ENCODE assay signal across 8 cellular contexts in the genomic region with DNA sequence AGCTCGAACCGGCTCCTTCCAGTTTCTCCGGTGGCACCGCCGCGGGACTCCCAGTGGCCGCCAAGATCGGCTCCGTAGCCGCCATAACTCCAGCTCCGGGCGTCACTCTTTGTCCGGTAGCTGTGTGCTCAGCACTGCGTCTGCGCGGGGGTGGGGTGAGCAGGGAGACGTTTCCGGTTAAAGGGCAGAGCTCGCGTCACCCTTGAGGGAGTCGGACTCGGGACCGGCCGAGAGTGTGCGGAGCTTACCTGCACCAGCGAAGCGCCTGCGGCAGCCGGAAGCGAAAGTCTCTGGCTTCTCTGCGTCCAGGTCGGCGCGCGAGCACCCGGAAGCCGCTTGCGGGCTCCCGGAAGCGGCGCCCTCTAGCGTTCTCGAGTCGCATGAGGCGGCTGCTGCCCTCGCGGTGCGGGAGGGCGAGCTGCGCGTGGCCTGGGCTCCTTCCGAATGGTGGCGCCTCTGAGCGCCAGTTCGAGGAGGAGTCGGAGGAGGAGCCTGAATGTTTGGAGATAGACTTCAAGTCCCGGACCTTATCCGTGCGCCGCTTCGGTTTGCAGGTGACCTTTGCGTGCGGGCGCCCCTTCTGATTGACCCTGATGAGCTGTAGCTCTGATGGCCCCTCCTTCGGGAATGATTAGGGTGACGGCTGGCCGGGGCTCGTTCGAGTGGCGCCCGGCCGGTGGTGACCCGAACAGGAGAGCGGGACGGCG. TPM values are rescaled to one million over a fixed set of nuclear protein-coding genes. Genes with fewer than 3 reads are reported as not detected.
DNase-seq lines count a peak whose midpoint lies in the region; ATAC-seq, FAIRE-seq and TF ChIP-seq lines count a peak whose summit lies in the region.

TSS of gene SCAND1 (minus strand) at position 303 of the 707 bp plus-strand sequence. CDS start at position 85, 218 bp downstream.

- H3K27me3 Mint-ChIP-seq in T-cell: no peaks in the 10 kb centered on the region
- H3K27me3 Mint-ChIP-seq in type B pancreatic cell: no peaks in the 10 kb centered on the region

- CTCF ChIA-PET in T-cell (lab: Charles Lee): interaction anchor here (0.5 to 2.4 kb wide), 20 partner anchors 12 to 1141 kb away, joined by 3 to 16 read pairs (median 4); partner anchors contain the start of genes CEP250 (in 1 of the 2), PHF20 (in 1 of the 2), RBL1 (in 1 of the 2) and RBM39 (in 1 of the 2)

- H3K27ac ChIP-seq in adipose tissue (ENCODE audit: low read depth, low read length): peak within 1 kb of the TSS; percentile 65

- H3K4me1 Mint-ChIP-seq in T-cell (peaks cover 20 to 23% (median 21%) of the 10 kb centered on the region in 3 donors), type B pancreatic cell (ENCODE audit: unreplicated experiment) (peaks cover 9% of the 10 kb centered on the region)

- POLR2A ChIA-PET in T-cell (lab: Charles Lee): interaction anchor here (0.5 to 1.7 kb wide), 11 partner anchors 11 to 1842 kb away, joined by 3 to 6 read pairs (median 4); partner anchors contain the start of genes EIF2S2 (in 1 of the 2), PHF20 (in 1 of the 2), RBM39 (in 1 of the 2) and SPAG4 (in 1 of the 2)

- peak; percentile 97 for FAIRE-seq in GM12892 (lab: Jason Lieb, UNC)

- no peaks in the 10 kb centered on the region for H3K36me3 Mint-ChIP-seq in T-cell
- H3K36me3 Mint-ChIP-seq in type B pancreatic cell: peaks cover 13% of the 10 kb centered on the region

- TF ChIP-seq POLR2A in GM12892 (IDR thresholded peaks at IDR 0.05; ENCODE audit: low read depth, low read length): peak; percentile 97

- peak within 1 kb of the TSS; percentile 95 to 99 (median 99) for H3K4me3 Mint-ChIP-seq in T-cell
- H3K4me3 Mint-ChIP-seq in type B pancreatic cell: peak within 1 kb of the TSS; percentile 100

- DNase-seq in GM12892 (ENCODE audit: insufficient read length) (peak; percentile 89), NCI-H1436 treated with DMSO at 0.1 percent for 48 hours (lab: John Stamatoyannopoulos, UW) (peak; percentile 78), T-cell (peak; percentile 91 to 98 (median 95)), cardiac septum (ENCODE audit: low spot score) (peak; percentile 98), pons (ENCODE audit: low spot score) (peak; percentile 97), type B pancreatic cell (ENCODE audit: extremely low spot score, unreplicated experiment) (peak; percentile 97)

- intact Hi-C loops in cardiac septum (cut with DNase I): loop anchor here (10.0 kb wide), 1 partner anchor 180 kb away; the partner anchor contains the start of gene PHF20

- H3K27ac Mint-ChIP-seq in T-cell: peak within 1 kb of the TSS; percentile 99 to 100
- H3K27ac Mint-ChIP-seq in type B pancreatic cell: peak within 1 kb of the TSS; percentile 99

- TF ChIP-seq CTCF in type B pancreatic cell (conservative IDR thresholded peaks at IDR 0.05): peak; percentile 98

- WGBS in adipose tissue, 3 donors: 0 to 1% (median 0%) methylated on average over 72 to 76 of the region's 76 CpGs

- peak; percentile 79 for ATAC-seq in HG02852 (IDR thresholded peaks at IDR 0.05; ENCODE audit: unreplicated experiment)
- peak; percentile 86 to 91 (median 88) for ATAC-seq in T-cell (replicated peaks in 1 of 4)

- H3K9me3 Mint-ChIP-seq in T-cell: peaks cover 0 to 3% (median 0%) of the 10 kb centered on the region in 3 donors
- H3K9me3 Mint-ChIP-seq in type B pancreatic cell: peaks cover 5% of the 10 kb centered on the region

RNA-seq across cellular contexts. Expression of gene SCAND1, which starts in this region (rescaled TPM):
- polyA plus RNA-seq in GM12892 (2012; ENCODE audit: missing spikeins): 2.6 TPM
- total RNA-seq in T-cell (10 to 100 TPM; 50.0 to 78.8 (median 70.8) TPM), cardiac septum (49.5 TPM), type B pancreatic cell (ENCODE audit: low replicate concordance) (71.6 and 76.3 TPM in 2 replicates)
- 100 to 1,000 TPM in 1 of 3 donors, 10 to 100 TPM in 2; 76.7 to 115 (median 79.7) TPM for polyA plus RNA-seq in adipose tissue

Comparison
In these comparisons a context has a peak if more than half of its experiments do, and no peak if none do; other contexts are left out.
1. Peak in every context shown above with its lines: DNase-seq, ATAC-seq and H3K27ac ChIP-seq.